In genomic region chr1:161215079-161215478, GRCh38 we compare ENCODE assay signal across 10 cellular contexts. TPM values are rescaled to one million over a fixed set of nuclear protein-coding genes. Genes with fewer than 3 reads are reported as not detected.
DNase-seq lines count a peak whose midpoint lies in the region; ATAC-seq and TF ChIP-seq lines count a peak whose summit lies in the region.
"Had no signal": no experiment of that assay in that cellular context is flagged by ENCODE, and none has a peak within 500 bp of the region (broad histone marks: within the 10 kb centered on the region; RNA-seq: fewer than 3 reads in every experiment).

TSS of gene FCER1G (plus strand) at chr1:161215295. CDS start at chr1:161215322, 27 bp downstream.

- H3K27ac ChIP-seq in muscle layer of duodenum (ENCODE audit: low read length), result peak within 1 kb of the TSS; percentile 10
- no peak within 1 kb of the TSS for H3K27ac ChIP-seq in vagina

- peaks cover 50% of the 10 kb centered on the region for H3K4me1 Mint-ChIP-seq in activated naive CD4-positive, alpha-beta T cell treated with anti-CD3 and anti-CD28 coated beads, Interleukin-2, amount 50 U/mL, for 24 hours
- H3K4me1 Mint-ChIP-seq in dendritic cell treated with granulocyte-macrophage colony-stimulating factor and Interleukin-4, amounts not matched to agents 40 ng/mL and 50 ng/mL, for 4 days (ENCODE audit: low read depth), result peaks cover 63% of the 10 kb centered on the region

- TF ChIP-seq POLR2A in vagina (IDR thresholded peaks at IDR 0.05), result no peak

- H3K27me3 ChIP-seq in muscle layer of duodenum (ENCODE audit: low read depth, low read length) (no peaks in the 10 kb centered on the region), vagina (no peaks in the 10 kb centered on the region)

- no peak for ATAC-seq in GM21529 (IDR thresholded peaks at IDR 0.05; ENCODE audit: unreplicated experiment)

- peaks cover 1 to 4% of the 10 kb centered on the region in 2 donors for H3K4me1 ChIP-seq in muscle layer of duodenum (ENCODE audit: control insufficient read depth in 1 of 2, insufficient read depth in 2 of 2, low read length in 2 of 2)
- no peaks in the 10 kb centered on the region for H3K4me1 ChIP-seq in vagina

- no peaks in the 10 kb centered on the region for H3K27me3 Mint-ChIP-seq in activated naive CD4-positive, alpha-beta T cell treated with anti-CD3 and anti-CD28 coated beads, Interleukin-2, amount 50 U/mL, for 24 hours
- no peaks in the 10 kb centered on the region for H3K27me3 Mint-ChIP-seq in dendritic cell treated with granulocyte-macrophage colony-stimulating factor and Interleukin-4, amounts not matched to agents 40 ng/mL and 50 ng/mL, for 4 days

- intact Hi-C loops in dendritic cell treated with granulocyte-macrophage colony-stimulating factor and Interleukin-4, amounts not matched to agents 40 ng/mL and 50 ng/mL, for 4 days (cut with micrococcal nuclease), result loop anchor here (1.0 kb wide), 1 partner anchor 13 kb away; the partner anchor contains the start of gene NDUFS2
- intact Hi-C loops in vagina (cut with DNase I), result no loop called here

- peak within 1 kb of the TSS; percentile 66 for H3K4me3 Mint-ChIP-seq in activated naive CD4-positive, alpha-beta T cell treated with anti-CD3 and anti-CD28 coated beads, Interleukin-2, amount 50 U/mL, for 24 hours
- H3K4me3 Mint-ChIP-seq in dendritic cell treated with granulocyte-macrophage colony-stimulating factor and Interleukin-4, amounts not matched to agents 40 ng/mL and 50 ng/mL, for 4 days, result peak within 1 kb of the TSS; percentile 100

- H3K4me3 ChIP-seq in muscle layer of duodenum (ENCODE audit: low read depth in 1 of 2, low read length in 2 of 2), result peak within 1 kb of the TSS; percentile 12 to 24
- peak within 1 kb of the TSS in 1 of 2 donors; percentile 23 for H3K4me3 ChIP-seq in vagina

- TF ChIP-seq CTCF in vagina (IDR thresholded peaks at IDR 0.05), result no peak

- peak within 1 kb of the TSS; percentile 65 for H3K27ac Mint-ChIP-seq in activated naive CD4-positive, alpha-beta T cell treated with anti-CD3 and anti-CD28 coated beads, Interleukin-2, amount 50 U/mL, for 24 hours
- H3K27ac Mint-ChIP-seq in dendritic cell treated with granulocyte-macrophage colony-stimulating factor and Interleukin-4, amounts not matched to agents 40 ng/mL and 50 ng/mL, for 4 days, result peak within 1 kb of the TSS; percentile 98

- DNase-seq in activated naive CD4-positive, alpha-beta T cell treated with Interleukin-2 at 50 U/mL for 16 hours, result no peak
- DNase-seq in vagina (ENCODE audit: extremely low spot score in 2 of 2), result no peak
- no peak for DNase-seq in NCI-H187 treated with DMSO at 0.1 percent for 48 hours (lab: John Stamatoyannopoulos, UW)
- DNase-seq in NCI-H146 treated with DMSO at 0.1 percent for 48 hours (lab: John Stamatoyannopoulos, UW; ENCODE audit: unreplicated experiment), result no peak
- DNase-seq: NCI-H1092; stimulated activated CD4-positive, alpha-beta T cell treated with anti-CD3 and anti-CD28 coated beads, Interleukin-15, amount 100 ng/mL, for 24 hours had no signal

- H3K9me3 ChIP-seq in muscle layer of duodenum (ENCODE audit: control insufficient read depth in 1 of 2, low read length in 2 of 2), result no peaks in the 10 kb centered on the region
- no peaks in the 10 kb centered on the region for H3K9me3 ChIP-seq in vagina

- H3K36me3 Mint-ChIP-seq in activated naive CD4-positive, alpha-beta T cell treated with anti-CD3 and anti-CD28 coated beads, Interleukin-2, amount 50 U/mL, for 24 hours, result peaks cover 19% of the 10 kb centered on the region
- peaks cover 93% of the 10 kb centered on the region for H3K36me3 Mint-ChIP-seq in dendritic cell treated with granulocyte-macrophage colony-stimulating factor and Interleukin-4, amounts not matched to agents 40 ng/mL and 50 ng/mL, for 4 days (ENCODE audit: low read depth)

- peaks cover 35 to 48% of the 10 kb centered on the region in 2 donors for H3K36me3 ChIP-seq in muscle layer of duodenum (ENCODE audit: control insufficient read depth in 1 of 2, insufficient read depth in 2 of 2, low read length in 2 of 2)
- peaks cover 7 to 47% of the 10 kb centered on the region in 2 donors for H3K36me3 ChIP-seq in vagina

- no peaks in the 10 kb centered on the region for H3K9me3 Mint-ChIP-seq in activated naive CD4-positive, alpha-beta T cell treated with anti-CD3 and anti-CD28 coated beads, Interleukin-2, amount 50 U/mL, for 24 hours
- H3K9me3 Mint-ChIP-seq in dendritic cell treated with granulocyte-macrophage colony-stimulating factor and Interleukin-4, amounts not matched to agents 40 ng/mL and 50 ng/mL, for 4 days, result no peaks in the 10 kb centered on the region

RNA-seq across cellular contexts. Expression of gene FCER1G, which starts in this region (rescaled TPM):
- 64.8 TPM for total RNA-seq in vagina
